In the genomic region with DNA sequence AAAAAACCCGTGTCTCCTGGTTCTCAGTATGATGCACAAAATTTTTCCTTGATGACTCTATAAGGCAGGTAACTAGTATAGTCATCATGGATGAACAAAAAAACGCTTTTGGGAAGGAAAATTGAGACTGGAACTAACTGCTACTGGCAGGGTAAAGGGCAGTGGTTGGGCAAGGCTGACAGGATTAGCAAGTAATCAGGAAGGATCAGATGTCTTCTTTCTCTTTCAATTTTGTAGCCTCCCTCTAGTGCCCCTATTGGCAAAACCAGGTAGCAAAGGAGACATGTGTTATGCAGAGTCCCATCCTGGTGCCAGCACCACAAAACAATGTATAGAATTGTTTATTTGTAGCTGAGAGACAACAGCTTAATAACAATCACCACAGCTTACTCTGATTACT, we compare ENCODE assay signal across 9 cellular contexts. TPM values are rescaled to one million over a fixed set of nuclear protein-coding genes. Genes with fewer than 3 reads are reported as not detected.
DNase-seq lines count a peak whose midpoint lies in the region; ATAC-seq lines count a peak whose summit lies in the region.
"Had no signal": no experiment of that assay in that cellular context is flagged by ENCODE, and none has a peak within 500 bp of the region (broad histone marks: within the 10 kb centered on the region; RNA-seq: fewer than 3 reads in every experiment).

No MANE protein-coding gene starts in this region.

- intact Hi-C loops in naive thymus-derived CD4-positive, alpha-beta T cell (cut with micrococcal nuclease), result no loop called here

- H3K27me3 Mint-ChIP-seq in naive thymus-derived CD4-positive, alpha-beta T cell, result no peaks in the 10 kb centered on the region

- ATAC-seq in GM18520 (IDR thresholded peaks at IDR 0.05; ENCODE audit: unreplicated experiment) (peak; percentile 86), HG02973 (IDR thresholded peaks at IDR 0.05; ENCODE audit: unreplicated experiment) (no peak), HG03571 (IDR thresholded peaks at IDR 0.05; ENCODE audit: unreplicated experiment) (no peak), GM21737 (IDR thresholded peaks at IDR 0.05; ENCODE audit: unreplicated experiment) (no peak)
- peak; percentile 61 for ATAC-seq in naive thymus-derived CD4-positive, alpha-beta T cell
- ATAC-seq: left ventricle myocardium superior had no signal

- H3K27ac ChIP-seq in naive thymus-derived CD4-positive, alpha-beta T cell (ENCODE audit: low read depth, low read length), result no peak overlapping the region

- CTCF ChIA-PET in naive thymus-derived CD4-positive, alpha-beta T cell (lab: Charles Lee), result no interaction called here

- H3K4me3 Mint-ChIP-seq in naive thymus-derived CD4-positive, alpha-beta T cell, result no peak overlapping the region

- POLR2A ChIA-PET in naive thymus-derived CD4-positive, alpha-beta T cell (lab: Charles Lee), result no interaction called here

- H3K4me3 ChIP-seq in naive thymus-derived CD4-positive, alpha-beta T cell (ENCODE audit: low read length), result no peak overlapping the region

- no peak overlapping the region for H3K27ac Mint-ChIP-seq in naive thymus-derived CD4-positive, alpha-beta T cell

- H3K4me1 ChIP-seq in naive thymus-derived CD4-positive, alpha-beta T cell (ENCODE audit: control insufficient read depth in 2 of 2, insufficient read depth in 2 of 2, low read length in 2 of 2), result no peaks in the 10 kb centered on the region

- DNase-seq in HT-29 (ENCODE audit: low spot score) (peak; percentile 43), RPMI8226 (peak; percentile 18), AG20443 (ENCODE audit: low spot score) (no peak)
- no peak for DNase-seq in naive thymus-derived CD4-positive, alpha-beta T cell
- DNase-seq: left ventricle myocardium superior had no signal

- no peaks in the 10 kb centered on the region for H3K27me3 ChIP-seq in naive thymus-derived CD4-positive, alpha-beta T cell (ENCODE audit: control insufficient read depth in 2 of 2, insufficient read depth in 2 of 2, low read length in 2 of 2)

- H3K36me3 Mint-ChIP-seq in naive thymus-derived CD4-positive, alpha-beta T cell, result no peaks in the 10 kb centered on the region

- H3K9me3 Mint-ChIP-seq in naive thymus-derived CD4-positive, alpha-beta T cell, result no peaks in the 10 kb centered on the region

- no peaks in the 10 kb centered on the region for H3K9me3 ChIP-seq in naive thymus-derived CD4-positive, alpha-beta T cell (ENCODE audit: control insufficient read depth in 2 of 3, low read length in 3 of 3)

- H3K4me1 Mint-ChIP-seq in naive thymus-derived CD4-positive, alpha-beta T cell, result no peaks in the 10 kb centered on the region

- H3K36me3 ChIP-seq in naive thymus-derived CD4-positive, alpha-beta T cell (ENCODE audit: control insufficient read depth in 2 of 3, insufficient read depth in 3 of 3, low read length in 3 of 3), result no peaks in the 10 kb centered on the region

RNA-seq across cellular contexts. Expression of gene SLITRK4, which starts 12.8 kb away (rescaled TPM):
- not detected in 2 replicates for total RNA-seq in HT-29 (2014; rRNA removed; shearing (Covaris generic))
- 1 to 10 TPM in 1 of 5 experiments, under 1 TPM in 1, not detected in 3; 0.13 to 2.6 TPM for total RNA-seq in naive thymus-derived CD4-positive, alpha-beta T cell
- polyA plus RNA-seq in naive thymus-derived CD4-positive, alpha-beta T cell, result not detected

Comparison
In these comparisons a context has a peak if more than half of its experiments do, and no peak if none do; other contexts are left out.
1. ATAC-seq: peak in GM18520 (single experiment) and naive thymus-derived CD4-positive, alpha-beta T cell (single experiment); none in HG02973 (single experiment), HG03571 (single experiment) and GM21737 (single experiment).
2. DNase-seq: peak in HT-29 (single experiment) and RPMI8226 (single experiment); none in naive thymus-derived CD4-positive, alpha-beta T cell (0 of 9) and AG20443 (single experiment).